In genomic region chr11:96213500-96213899, GRCh38 we compare ENCODE assay signal across 9 cellular contexts.
A peak's percentile ranks its signal among the peaks of the same experiment; 100 is the strongest.
DNase-seq lines count a peak whose midpoint lies in the region; ATAC-seq, FAIRE-seq and TF ChIP-seq lines count a peak whose summit lies in the region.
"Had no signal": no experiment of that assay in that cellular context is flagged by ENCODE, and none has a peak within 500 bp of the region (broad histone marks: within the 10 kb centered on the region; RNA-seq: fewer than 3 reads in every experiment).

No MANE protein-coding gene starts in this region.

- H3K9me3 Mint-ChIP-seq in activated naive CD4-positive, alpha-beta T cell treated with anti-CD3 and anti-CD28 coated beads, Interleukin-2, amount 50 U/mL, for 24 hours: peaks cover 6% of the 10 kb centered on the region
- no peaks in the 10 kb centered on the region for H3K9me3 Mint-ChIP-seq in astrocyte (ENCODE audit: unreplicated experiment)

- H3K4me3 ChIP-seq in astrocyte (ENCODE audit: insufficient read depth, low read depth, low read length) (no peak overlapping the region), mesenchymal stem cell (ENCODE audit: insufficient read depth in 1 of 2, low read depth in 1 of 2, low read length in 2 of 2) (no peak overlapping the region), aorta (ENCODE audit: low read length in 2 of 2) (no peak overlapping the region)
- H3K4me3 ChIP-seq: skin epidermis had no signal

- H3K27ac Mint-ChIP-seq in activated naive CD4-positive, alpha-beta T cell treated with anti-CD3 and anti-CD28 coated beads, Interleukin-2, amount 50 U/mL, for 24 hours: peak overlapping the region; percentile 99
- peak overlapping the region; percentile 64 for H3K27ac Mint-ChIP-seq in astrocyte (ENCODE audit: unreplicated experiment)

- H3K4me2 ChIP-seq in astrocyte (ENCODE audit: low read length) (peak overlapping the region; percentile 68), mesenchymal stem cell (ENCODE audit: low read length, poor library complexity, severe bottlenecking) (no peak overlapping the region)

- 6% methylated on average over 2 of the region's 2 CpGs for WGBS in mesenchymal stem cell
- WGBS in aorta, 2 donors: 4 to 6% methylated on average over 2 of the region's 2 CpGs

- no peak overlapping the region for H3K23ac ChIP-seq in mesenchymal stem cell (ENCODE audit: low read length in 2 of 2)

- no peak overlapping the region for H3K14ac ChIP-seq in mesenchymal stem cell (ENCODE audit: low read length in 2 of 2)

- intact Hi-C loops in aorta (cut with DNase I): loop anchor here in 1 of 2 donors (5.0 to 10.0 kb wide), 2 partner anchors 49 to 54 kb away; no protein-coding TSS in a partner anchor

- H2BK5ac ChIP-seq in mesenchymal stem cell (ENCODE audit: low read depth, low read length, poor library complexity, severe bottlenecking): no peak overlapping the region

- H2AK5ac ChIP-seq in mesenchymal stem cell (ENCODE audit: low read length, severe bottlenecking): no peak overlapping the region

- no peaks in the 10 kb centered on the region for H3K27me3 Mint-ChIP-seq in activated naive CD4-positive, alpha-beta T cell treated with anti-CD3 and anti-CD28 coated beads, Interleukin-2, amount 50 U/mL, for 24 hours
- no peaks in the 10 kb centered on the region for H3K27me3 Mint-ChIP-seq in astrocyte (ENCODE audit: low read depth, unreplicated experiment)

- ATAC-seq in aorta (ENCODE audit: low FRiP score): peak; percentile 30
- ATAC-seq in GM21528 (IDR thresholded peaks at IDR 0.05; ENCODE audit: low FRiP score, unreplicated experiment): no peak
- no peak for ATAC-seq in GM21381 (IDR thresholded peaks at IDR 0.05; ENCODE audit: unreplicated experiment)

- H3K79me1 ChIP-seq in mesenchymal stem cell (replicated peaks; ENCODE audit: low read length, poor library complexity, severe bottlenecking): peaks cover 10% of the 10 kb centered on the region

- H3K4me1 ChIP-seq in astrocyte (ENCODE audit: insufficient read depth, low read length): peaks cover 40% of the 10 kb centered on the region
- peaks cover 6% of the 10 kb centered on the region for H3K4me1 ChIP-seq in mesenchymal stem cell (ENCODE audit: control insufficient read depth, insufficient read depth, low read depth, low read length)
- peaks cover 20 to 29% of the 10 kb centered on the region in 2 donors for H3K4me1 ChIP-seq in aorta (ENCODE audit: control insufficient read depth in 1 of 2, insufficient read depth in 2 of 2, low read length in 2 of 2)

- H3K9ac ChIP-seq in astrocyte (ENCODE audit: low read length) (peak overlapping the region; percentile 47), mesenchymal stem cell (ENCODE audit: low read length) (peak overlapping the region; percentile 50)

- no peak overlapping the region for H2BK120ac ChIP-seq in mesenchymal stem cell (ENCODE audit: low read depth, low read length)

- no peak for TF ChIP-seq CTCF in astrocyte (IDR thresholded peaks at IDR 0.05; ENCODE audit: insufficient read depth, low read depth, low read length)

- H4K8ac ChIP-seq in mesenchymal stem cell (ENCODE audit: low read length): no peak overlapping the region

- H3K27ac ChIP-seq in astrocyte (ENCODE audit: low read depth, low read length) (peak overlapping the region; percentile 68), mesenchymal stem cell (ENCODE audit: low read length, poor library complexity, severe bottlenecking) (peak overlapping the region; percentile 51), aorta (ENCODE audit: low read depth in 1 of 2, low read length in 2 of 2) (no peak overlapping the region)

- peaks cover 74% of the 10 kb centered on the region for H3K79me2 ChIP-seq in astrocyte (ENCODE audit: insufficient read depth, low read length)

- no peak overlapping the region for H4K91ac ChIP-seq in mesenchymal stem cell (ENCODE audit: low read length)

- H3K4ac ChIP-seq in mesenchymal stem cell (ENCODE audit: low read depth in 1 of 2, low read length in 2 of 2): no peak overlapping the region

- H4K20me1 ChIP-seq in astrocyte (ENCODE audit: insufficient read depth, low read length): no peaks in the 10 kb centered on the region

- H3K36me3 ChIP-seq in astrocyte (ENCODE audit: insufficient read depth, low read length): no peaks in the 10 kb centered on the region
- peaks cover 0 to 3% of the 10 kb centered on the region in 2 experiments for H3K36me3 ChIP-seq in mesenchymal stem cell (ENCODE audit: control insufficient read depth in 1 of 2, insufficient read depth in 2 of 2, low read depth in 1 of 2, low read length in 2 of 2)
- H3K36me3 ChIP-seq in aorta (ENCODE audit: control insufficient read depth in 1 of 2, insufficient read depth in 2 of 2, low read length in 1 of 2): no peaks in the 10 kb centered on the region

- peaks cover 14% of the 10 kb centered on the region for H3K36me3 Mint-ChIP-seq in activated naive CD4-positive, alpha-beta T cell treated with anti-CD3 and anti-CD28 coated beads, Interleukin-2, amount 50 U/mL, for 24 hours
- peaks cover 2% of the 10 kb centered on the region for H3K36me3 Mint-ChIP-seq in astrocyte (ENCODE audit: low read depth, unreplicated experiment)

- H2AFZ ChIP-seq in astrocyte (ENCODE audit: low read depth, low read length) (no peak overlapping the region), mesenchymal stem cell (ENCODE audit: low read depth, low read length) (no peak overlapping the region)

- no peak overlapping the region for H2BK12ac ChIP-seq in mesenchymal stem cell (ENCODE audit: low read length in 2 of 2)

- H3K27me3 ChIP-seq in astrocyte (ENCODE audit: insufficient read depth, low read length) (no peaks in the 10 kb centered on the region), mesenchymal stem cell (ENCODE audit: control insufficient read depth in 1 of 2, insufficient read depth in 1 of 2, low read length in 2 of 2) (no peaks in the 10 kb centered on the region), aorta (ENCODE audit: control insufficient read depth in 1 of 2, insufficient read depth in 2 of 2, low read length in 1 of 2) (no peaks in the 10 kb centered on the region)

- H2BK15ac ChIP-seq in mesenchymal stem cell (ENCODE audit: low read depth, poor library complexity, severe bottlenecking): no peak overlapping the region

- FAIRE-seq in astrocyte (lab: Jason Lieb, UNC): no peak

- H3K18ac ChIP-seq in mesenchymal stem cell (ENCODE audit: low read depth in 1 of 2, low read length in 2 of 2): peak overlapping the region in 1 of 2 experiments; percentile 62

- H3K4me3 Mint-ChIP-seq in activated naive CD4-positive, alpha-beta T cell treated with anti-CD3 and anti-CD28 coated beads, Interleukin-2, amount 50 U/mL, for 24 hours: no peak overlapping the region
- no peak overlapping the region for H3K4me3 Mint-ChIP-seq in astrocyte (ENCODE audit: unreplicated experiment)

- DNase-seq in activated naive CD4-positive, alpha-beta T cell treated with Interleukin-2 at 50 U/mL for 16 hours: no peak
- DNase-seq in astrocyte (ENCODE audit: low read depth): peak; percentile 91
- DNase-seq in mesenchymal stem cell: peak; percentile 90
- no peak for DNase-seq in aorta
- no peak for DNase-seq in NCI-H1930 (lab: John Stamatoyannopoulos, UW)

- H3K4me1 Mint-ChIP-seq in activated naive CD4-positive, alpha-beta T cell treated with anti-CD3 and anti-CD28 coated beads, Interleukin-2, amount 50 U/mL, for 24 hours: peaks cover 94% of the 10 kb centered on the region
- H3K4me1 Mint-ChIP-seq in astrocyte (ENCODE audit: low read depth, unreplicated experiment): peaks cover 49% of the 10 kb centered on the region

- H3K9me3 ChIP-seq in astrocyte (ENCODE audit: insufficient read depth, low read depth, low read length) (no peaks in the 10 kb centered on the region), mesenchymal stem cell (ENCODE audit: control insufficient read depth, low read length) (no peaks in the 10 kb centered on the region), aorta (ENCODE audit: control insufficient read depth, low read length) (no peaks in the 10 kb centered on the region)

Comparison
In these comparisons a context has a peak if more than half of its experiments do, and no peak if none do; other contexts are left out.
1. DNase-seq: peak in astrocyte (single experiment) and mesenchymal stem cell (single experiment); none in activated naive CD4-positive, alpha-beta T cell treated with Interleukin-2 at 50 U/mL for 16 hours (single experiment), aorta (0 of 2) and NCI-H1930 (0 of 2).
2. H3K27ac ChIP-seq: peak in astrocyte (single experiment) and mesenchymal stem cell (single experiment); none in aorta (0 of 2).